13 cellular contexts compared by ENCODE assay signal in genomic region chr1:170068923-170069322, GRCh38. TPM values are rescaled to one million over a fixed set of nuclear protein-coding genes. Genes with fewer than 3 reads are reported as not detected.
DNase-seq lines count a peak whose midpoint lies in the region; ATAC-seq and TF ChIP-seq lines count a peak whose summit lies in the region.
"Had no signal": no experiment of that assay in that cellular context is flagged by ENCODE, and none has a peak within 500 bp of the region (broad histone marks: within the 10 kb centered on the region; RNA-seq: fewer than 3 reads in every experiment).

No MANE protein-coding gene starts in this region.

- peak overlapping the region; percentile 89 for H3K4me2 ChIP-seq in MM.1S (ENCODE audit: low read depth, low read length)
- H3K4me2 ChIP-seq in mammary epithelial cell (ENCODE audit: insufficient read depth, low read depth, low read length), result peak overlapping the region; percentile 41

- peak; percentile 49 for ATAC-seq in stimulated activated naive CD8-positive, alpha-beta T cell treated with anti-CD3 and anti-CD28 coated beads, Interleukin-15, amount 100 ng/mL, for 72 hours
- ATAC-seq: gastrocnemius medialis had no signal

- CTCF ChIA-PET in activated naive CD4-positive, alpha-beta T cell treated with anti-CD3 and anti-CD28 coated beads for 36 hours (lab: Charles Lee), result no interaction called here
- CTCF ChIA-PET in mammary epithelial cell (lab: Charles Lee; ENCODE audit: low non-redundant PET), result no interaction called here

- H2AFZ ChIP-seq in MM.1S (ENCODE audit: low read length) (peak overlapping the region; percentile 55; the same call in 1 of the 2 replicates), mammary epithelial cell (ENCODE audit: low read depth, low read length) (no peak overlapping the region)

- no peaks in the 10 kb centered on the region for H3K36me3 Mint-ChIP-seq in activated naive CD4-positive, alpha-beta T cell treated with anti-CD3 and anti-CD28 coated beads for 36 hours (ENCODE audit: low read depth)

- DNase-seq in activated naive CD4-positive, alpha-beta T cell treated with anti-CD3 and anti-CD28 coated beads for 36 hours, result no peak
- DNase-seq in activated naive CD4-positive, alpha-beta T cell treated with Interleukin-2 at 50 U/mL for 16 hours, result no peak
- peak; percentile 35 for DNase-seq in MM.1S
- DNase-seq in mammary epithelial cell, result no peak
- DNase-seq in stimulated activated naive CD8-positive, alpha-beta T cell treated with anti-CD3 and anti-CD28 coated beads, Interleukin-15, amount 100 ng/mL, for 72 hours, result no peak
- no peak for DNase-seq in posterior vena cava (ENCODE audit: low spot score)
- no peak for DNase-seq in dermis blood vessel endothelial cell
- DNase-seq in NCI-H1105 treated with DMSO at 0.1 percent for 48 hours (lab: John Stamatoyannopoulos, UW), result no peak
- DNase-seq: endodermal cell, gastrocnemius medialis, MV-4-11, testis had no signal

- BruUV-seq in mammary epithelial cell (replicated peaks; lab: Mats Ljungman, UMichigan), result no TSS peak

- peak overlapping the region; percentile 13 for H3K4me3 Mint-ChIP-seq in activated naive CD4-positive, alpha-beta T cell treated with anti-CD3 and anti-CD28 coated beads for 36 hours
- H3K4me3 Mint-ChIP-seq in stimulated activated naive CD8-positive, alpha-beta T cell treated with anti-CD3 and anti-CD28 coated beads, Interleukin-15, amount 100 ng/mL, for 72 hours, result peak overlapping the region; percentile 75 to 87
- H3K4me3 Mint-ChIP-seq: endodermal cell had no signal

- dilution Hi-C loops in mammary epithelial cell (cut with HindIII; ENCODE audit: low sequenced_read_pairs), result no loop called here

- no peaks in the 10 kb centered on the region for H3K9me2 ChIP-seq in MM.1S (replicated peaks; ENCODE audit: insufficient read depth, low read length)

- no peaks in the 10 kb centered on the region for H3K27me3 Mint-ChIP-seq in activated naive CD4-positive, alpha-beta T cell treated with anti-CD3 and anti-CD28 coated beads for 36 hours (ENCODE audit: low read depth)
- H3K27me3 Mint-ChIP-seq in stimulated activated naive CD8-positive, alpha-beta T cell treated with anti-CD3 and anti-CD28 coated beads, Interleukin-15, amount 100 ng/mL, for 72 hours, result no peaks in the 10 kb centered on the region

- in situ Hi-C loops in mammary epithelial cell (cut with MboI; ENCODE audit: low sequenced_read_pairs in 2 of 2), result loop anchor here in 1 of 2 donors (25.0 kb wide), 1 partner anchor 107 kb away; no protein-coding TSS in a partner anchor

- H3K9ac ChIP-seq in MM.1S (ENCODE audit: low read length) (peak overlapping the region; percentile 36; the same call in 1 of the 2 replicates), mammary epithelial cell (ENCODE audit: insufficient read depth, low read length) (no peak overlapping the region)

- peaks cover 2% of the 10 kb centered on the region for H3K9me3 Mint-ChIP-seq in activated naive CD4-positive, alpha-beta T cell treated with anti-CD3 and anti-CD28 coated beads for 36 hours
- no peaks in the 10 kb centered on the region for H3K9me3 Mint-ChIP-seq in stimulated activated naive CD8-positive, alpha-beta T cell treated with anti-CD3 and anti-CD28 coated beads, Interleukin-15, amount 100 ng/mL, for 72 hours
- H3K9me3 Mint-ChIP-seq: endodermal cell had no signal

- no peaks in the 10 kb centered on the region for H3K27me3 ChIP-seq in MM.1S (replicated peaks; ENCODE audit: insufficient read depth, low read length)
- H3K27me3 ChIP-seq in mammary epithelial cell (ENCODE audit: insufficient read depth, low read length), result no peaks in the 10 kb centered on the region
- H3K27me3 ChIP-seq: gastrocnemius medialis, SJSA1, testis had no signal

- H3K36me3 ChIP-seq in MM.1S (replicated peaks; ENCODE audit: insufficient read depth, low read length) (no peaks in the 10 kb centered on the region), mammary epithelial cell (ENCODE audit: insufficient read depth, low read length) (no peaks in the 10 kb centered on the region)
- H3K36me3 ChIP-seq: gastrocnemius medialis, SJSA1 had no signal

- H3K79me2 ChIP-seq in MM.1S (ENCODE audit: low read length), result peaks cover 37% of the 10 kb centered on the region; the same call in 1 of the 2 replicates
- peaks cover 72% of the 10 kb centered on the region for H3K79me2 ChIP-seq in mammary epithelial cell (ENCODE audit: insufficient read depth, low read length)

- H3K4me3 ChIP-seq in MM.1S (ENCODE audit: low read length) (peak overlapping the region; percentile 56; the same call in 1 of the 2 replicates), mammary epithelial cell (replicated peaks in 1 of 3; ENCODE audit: insufficient read depth in 1 of 3, low read depth in 2 of 3, low read length in 3 of 3) (no peak overlapping the region)
- H3K4me3 ChIP-seq: gastrocnemius medialis, SJSA1, testis had no signal

- TF ChIP-seq CTCF in MM.1S (IDR thresholded peaks at IDR 0.05; ENCODE audit: low read length) (no peak), mammary epithelial cell (conservative IDR thresholded peaks at IDR 0.05 in 1 of 2, IDR thresholded peaks at IDR 0.05 in 1 of 2; ENCODE audit: extremely low read depth in 1 of 2, insufficient read depth in 1 of 2, low read depth in 1 of 2, low read length in 2 of 2) (no peak)

- H4K20me1 ChIP-seq in MM.1S (ENCODE audit: insufficient read depth, low read length) (no peaks in the 10 kb centered on the region), mammary epithelial cell (ENCODE audit: insufficient read depth, low read length) (no peaks in the 10 kb centered on the region)

- H3F3A ChIP-seq in MM.1S (ENCODE audit: insufficient read depth, low read length), result peaks cover 6% of the 10 kb centered on the region; the same call in 1 of the 2 replicates

- intact Hi-C loops in activated naive CD4-positive, alpha-beta T cell treated with anti-CD3 and anti-CD28 coated beads for 36 hours (cut with micrococcal nuclease), result loop anchor here (1.0 to 2.0 kb wide), 2 partner anchors 178 to 474 kb away; no protein-coding TSS in a partner anchor
- intact Hi-C loops in mammary epithelial cell (cut with micrococcal nuclease), result no loop called here
- intact Hi-C loops in posterior vena cava (cut with DNase I), result no loop called here

- peaks cover 59% of the 10 kb centered on the region for H3K4me1 Mint-ChIP-seq in activated naive CD4-positive, alpha-beta T cell treated with anti-CD3 and anti-CD28 coated beads for 36 hours (ENCODE audit: low read depth)
- H3K4me1 Mint-ChIP-seq in stimulated activated naive CD8-positive, alpha-beta T cell treated with anti-CD3 and anti-CD28 coated beads, Interleukin-15, amount 100 ng/mL, for 72 hours, result peaks cover 71% of the 10 kb centered on the region

- H3K9me3 ChIP-seq in MM.1S (replicated peaks; ENCODE audit: insufficient read depth, low read length), result no peaks in the 10 kb centered on the region
- no peaks in the 10 kb centered on the region for H3K9me3 ChIP-seq in mammary epithelial cell (replicated peaks; ENCODE audit: insufficient read depth, low read length)
- H3K9me3 ChIP-seq: gastrocnemius medialis, SJSA1, testis had no signal

- H3K27ac Mint-ChIP-seq in activated naive CD4-positive, alpha-beta T cell treated with anti-CD3 and anti-CD28 coated beads for 36 hours, result peak overlapping the region; percentile 65
- peak overlapping the region; percentile 74 to 90 for H3K27ac Mint-ChIP-seq in stimulated activated naive CD8-positive, alpha-beta T cell treated with anti-CD3 and anti-CD28 coated beads, Interleukin-15, amount 100 ng/mL, for 72 hours
- H3K27ac Mint-ChIP-seq: endodermal cell had no signal

- H3K4me1 ChIP-seq in MM.1S (ENCODE audit: low read length) (peaks cover 22% of the 10 kb centered on the region), mammary epithelial cell (ENCODE audit: insufficient read depth, low read length) (peaks cover 6% of the 10 kb centered on the region)
- H3K4me1 ChIP-seq: SJSA1, testis had no signal

- H3K27ac ChIP-seq in MM.1S (ENCODE audit: low read length), result peak overlapping the region; percentile 17; the same call in 1 of the 2 replicates
- H3K27ac ChIP-seq in mammary epithelial cell (ENCODE audit: insufficient read depth, low read depth, low read length), result no peak overlapping the region
- H3K27ac ChIP-seq: gastrocnemius medialis, SJSA1, testis had no signal

RNA-seq across cellular contexts. Expression of gene KIFAP3, which starts 5.6 kb away (rescaled TPM):
- 1 to 10 TPM; 8.7 to 8.8 TPM for total RNA-seq in activated naive CD4-positive, alpha-beta T cell treated with anti-CD3 and anti-CD28 coated beads for 36 hours
- total RNA-seq in mammary epithelial cell (10 to 100 TPM; 28.8 to 33.9 TPM), posterior vena cava (10 to 100 TPM; 27.7 to 31.4 TPM), dermis blood vessel endothelial cell (20.1 and 23.1 TPM in 2 replicates)
- polyA plus RNA-seq in mammary epithelial cell, result 18.3 TPM
- polyA minus RNA-seq in mammary epithelial cell, result 19.2 TPM
